1 cellular context compared by ENCODE assay signal in the genomic region with DNA sequence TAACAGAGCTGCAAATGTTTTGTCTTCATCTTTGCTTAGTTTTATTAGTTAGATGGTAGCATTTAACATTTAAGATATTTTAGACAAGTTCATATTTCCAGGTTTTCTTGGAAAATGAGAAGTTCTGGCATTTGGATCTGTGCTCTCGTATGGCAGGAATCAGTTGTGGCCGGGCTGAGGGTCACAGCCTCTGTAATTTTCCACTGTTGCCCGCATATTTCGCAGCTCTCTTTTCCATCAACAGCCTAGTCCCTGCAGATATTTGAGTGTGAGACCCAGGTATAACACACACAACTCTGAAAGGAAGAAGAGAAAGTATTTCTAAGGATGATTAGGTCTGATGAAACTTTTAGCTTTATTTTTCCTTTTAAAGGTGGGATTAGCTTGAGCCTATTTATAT.
TF ChIP-seq lines count a peak whose summit lies in the region.

No MANE protein-coding gene starts in this region.

TF ChIP-seq in WTC11, 78 proteins besides CTCF, POLR2A, EP300 and RAD21 (continued from another document):
- TF ChIP-seq, protein P1, sequence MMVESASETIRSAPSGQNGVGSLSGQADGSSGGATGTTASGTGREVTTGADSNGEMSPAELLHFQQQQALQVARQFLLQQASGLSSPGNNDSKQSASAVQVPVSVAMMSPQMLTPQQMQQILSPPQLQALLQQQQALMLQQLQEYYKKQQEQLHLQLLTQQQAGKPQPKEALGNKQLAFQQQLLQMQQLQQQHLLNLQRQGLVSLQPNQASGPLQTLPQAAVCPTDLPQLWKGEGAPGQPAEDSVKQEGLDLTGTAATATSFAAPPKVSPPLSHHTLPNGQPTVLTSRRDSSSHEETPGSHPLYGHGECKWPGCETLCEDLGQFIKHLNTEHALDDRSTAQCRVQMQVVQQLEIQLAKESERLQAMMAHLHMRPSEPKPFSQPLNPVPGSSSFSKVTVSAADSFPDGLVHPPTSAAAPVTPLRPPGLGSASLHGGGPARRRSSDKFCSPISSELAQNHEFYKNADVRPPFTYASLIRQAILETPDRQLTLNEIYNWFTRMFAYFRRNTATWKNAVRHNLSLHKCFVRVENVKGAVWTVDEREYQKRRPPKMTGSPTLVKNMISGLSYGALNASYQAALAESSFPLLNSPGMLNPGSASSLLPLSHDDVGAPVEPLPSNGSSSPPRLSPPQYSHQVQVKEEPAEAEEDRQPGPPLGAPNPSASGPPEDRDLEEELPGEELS (CRISPR knock-in tag; IDR thresholded peaks at IDR 0.05) = no peak
- TF ChIP-seq NR1H2 (CRISPR knock-in tag; IDR thresholded peaks at IDR 0.05) (no peak), JUN (CRISPR knock-in tag; IDR thresholded peaks at IDR 0.05) (no peak), TEAD4 (CRISPR knock-in tag; IDR thresholded peaks at IDR 0.05) (no peak), ARID4B (CRISPR knock-in tag; IDR thresholded peaks at IDR 0.05; ENCODE audit: borderline replicate concordance) (no peak), ZNF219 (CRISPR knock-in tag; IDR thresholded peaks at IDR 0.05; ENCODE audit: borderline replicate concordance) (no peak)
- TF ChIP-seq, protein P2, sequence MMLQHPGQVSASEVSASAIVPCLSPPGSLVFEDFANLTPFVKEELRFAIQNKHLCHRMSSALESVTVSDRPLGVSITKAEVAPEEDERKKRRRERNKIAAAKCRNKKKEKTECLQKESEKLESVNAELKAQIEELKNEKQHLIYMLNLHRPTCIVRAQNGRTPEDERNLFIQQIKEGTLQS (CRISPR knock-in tag; conservative IDR thresholded peaks at IDR 0.05) = no peak
TF ChIP-seq in WTC11: peak in this region for 0.
